Comparison of ENCODE assay signal across 9 cellular contexts in the genomic region with DNA sequence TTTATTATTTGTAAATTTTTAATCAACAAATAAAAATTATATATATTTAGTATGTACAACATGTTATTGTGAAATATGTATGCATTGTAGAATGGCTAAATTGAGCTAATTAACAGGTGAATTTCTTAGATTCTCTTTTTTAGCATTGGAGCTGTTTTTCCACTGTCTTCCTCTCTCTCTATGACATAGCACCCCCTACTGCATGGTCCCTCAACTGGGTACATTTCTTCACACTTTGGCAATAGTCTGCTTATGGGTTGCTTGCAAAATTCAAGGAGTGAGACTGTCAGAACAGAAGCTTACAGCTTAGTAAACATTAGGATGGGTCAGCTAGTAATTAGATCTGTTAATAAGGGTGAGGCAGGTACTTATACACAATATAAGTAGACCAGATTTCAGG.
DNase-seq lines count a peak whose midpoint lies in the region; ATAC-seq and TF ChIP-seq lines count a peak whose summit lies in the region.
"Had no signal": no experiment of that assay in that cellular context is flagged by ENCODE, and none has a peak within 500 bp of the region (broad histone marks: within the 10 kb centered on the region; RNA-seq: fewer than 3 reads in every experiment).

No MANE protein-coding gene starts in this region.

- intact Hi-C loops in OCI-LY7 (cut with micrococcal nuclease; ENCODE audit: unreplicated experiment) (no loop called here), testis (cut with DNase I; ENCODE audit: low total_unique reads) (no loop called here), gastrocnemius medialis (cut with DNase I; ENCODE audit: low total_unique reads) (no loop called here)

- ATAC-seq in gastrocnemius medialis, result no peak
- no peak for ATAC-seq in HG03342 (IDR thresholded peaks at IDR 0.05; ENCODE audit: unreplicated experiment)

- H3K9ac ChIP-seq in fibroblast of lung (ENCODE audit: insufficient read depth, low read length), result no peak overlapping the region

- no peak overlapping the region for H3K4me2 ChIP-seq in OCI-LY7 (ENCODE audit: low read length)
- H3K4me2 ChIP-seq in fibroblast of lung (ENCODE audit: extremely low read depth, insufficient read depth, low read length), result no peak overlapping the region

- H3K27ac ChIP-seq in OCI-LY7 (ENCODE audit: low read depth, low read length, poor library complexity, severe bottlenecking), result no peak overlapping the region
- H3K27ac ChIP-seq in fibroblast of lung (ENCODE audit: insufficient read depth, low read length), result no peak overlapping the region
- no peak overlapping the region for H3K27ac ChIP-seq in testis
- no peak overlapping the region for H3K27ac ChIP-seq in gastrocnemius medialis

- H3K36me3 ChIP-seq in OCI-LY7 (ENCODE audit: insufficient read depth, low read length), result no peaks in the 10 kb centered on the region
- no peaks in the 10 kb centered on the region for H3K36me3 ChIP-seq in fibroblast of lung (ENCODE audit: control insufficient read depth, insufficient read depth, low read length)
- no peaks in the 10 kb centered on the region for H3K36me3 ChIP-seq in testis (ENCODE audit: low read depth, missing control alignments)
- H3K36me3 ChIP-seq in gastrocnemius medialis, result no peaks in the 10 kb centered on the region

- H2AFZ ChIP-seq in OCI-LY7 (ENCODE audit: low read length), result no peak overlapping the region
- no peak overlapping the region for H2AFZ ChIP-seq in fibroblast of lung (ENCODE audit: low read length)

- H3K4me3 ChIP-seq in OCI-LY7 (ENCODE audit: low read depth, low read length, poor library complexity, severe bottlenecking), result no peak overlapping the region
- H3K4me3 ChIP-seq in fibroblast of lung (replicated peaks in 1 of 4; ENCODE audit: control extremely low read depth in 1 of 4, insufficient read depth in 1 of 4, low read depth in 3 of 4, low read length in 4 of 4), result no peak overlapping the region
- no peak overlapping the region for H3K4me3 ChIP-seq in testis
- H3K4me3 ChIP-seq in gastrocnemius medialis, result no peak overlapping the region

- DNase-seq in SIG-M5 treated with dmso at 0.1 percent for 504 hours (lab: John Stamatoyannopoulos, UW; ENCODE audit: unreplicated experiment) (peak; percentile 14), SIG-M5 (lab: John Stamatoyannopoulos, UW) (no peak), OCI-LY7 (ENCODE audit: low spot score) (no peak), fibroblast of lung (ENCODE audit: low read depth in 2 of 2) (peak; percentile 44 to 81), testis (peak; percentile 39), gastrocnemius medialis (no peak)
- no peak for DNase-seq in activated CD8-positive, alpha-beta memory T cell treated with anti-CD3 and anti-CD28 coated beads, Interleukin-2, amount 50 U/mL, for 4 hours
- DNase-seq: NCI-H510A treated with DMSO at 0.1 percent for 48 hours had no signal

- POLR2A ChIA-PET in OCI-LY7 (lab: Charles Lee), result no interaction called here

- TF ChIP-seq POLR2A in testis (IDR thresholded peaks at IDR 0.05), result no peak
- no peak for TF ChIP-seq POLR2A in gastrocnemius medialis (IDR thresholded peaks at IDR 0.05)

- TF ChIP-seq CTCF in OCI-LY7 (conservative IDR thresholded peaks at IDR 0.05; ENCODE audit: low read length) (0 out of 2 replicates have a peak, but pooled peaks have one; percentile 13), fibroblast of lung (conservative IDR thresholded peaks at IDR 0.05 in 1 of 2, IDR thresholded peaks at IDR 0.05 in 1 of 2; ENCODE audit: low read depth in 1 of 2, low read length in 2 of 2) (peak; percentile 36 to 84), testis (IDR thresholded peaks at IDR 0.05) (peak in 1 of 3 experiments; percentile 32), gastrocnemius medialis (IDR thresholded peaks at IDR 0.05 in 4 of 5, conservative IDR thresholded peaks at IDR 0.05 in 1 of 5) (no peak)

- H3K4me1 ChIP-seq in OCI-LY7 (ENCODE audit: insufficient read depth, low read length, poor library complexity, severe bottlenecking) (no peaks in the 10 kb centered on the region), fibroblast of lung (ENCODE audit: control insufficient read depth, extremely low read depth, insufficient read depth, low read length) (no peaks in the 10 kb centered on the region), testis (no peaks in the 10 kb centered on the region), gastrocnemius medialis (no peaks in the 10 kb centered on the region)

- in situ Hi-C loops in gastrocnemius medialis (cut with MboI; ENCODE audit: low sequenced_read_pairs in 4 of 4), result no loop called here

- H3K9me3 ChIP-seq in OCI-LY7 (ENCODE audit: low read length) (no peaks in the 10 kb centered on the region), fibroblast of lung (ENCODE audit: control insufficient read depth, insufficient read depth, low read depth, low read length) (no peaks in the 10 kb centered on the region), testis (no peaks in the 10 kb centered on the region), gastrocnemius medialis (no peaks in the 10 kb centered on the region)

- H4K20me1 ChIP-seq in OCI-LY7 (ENCODE audit: insufficient read depth, low read length) (no peaks in the 10 kb centered on the region), fibroblast of lung (ENCODE audit: control insufficient read depth, extremely low read depth, insufficient read depth, low read length) (no peaks in the 10 kb centered on the region)

- CTCF ChIA-PET in OCI-LY7 (lab: Charles Lee; ENCODE audit: unreplicated experiment), result no interaction called here

- H3K9me2 ChIP-seq in OCI-LY7 (ENCODE audit: insufficient read depth, low read length), result no peaks in the 10 kb centered on the region

- BruUV-seq in OCI-LY7 (replicated peaks; lab: Mats Ljungman, UMichigan), result no TSS peak

- H3K79me2 ChIP-seq in OCI-LY7 (ENCODE audit: insufficient read depth, low read depth, low read length) (no peaks in the 10 kb centered on the region), fibroblast of lung (ENCODE audit: control insufficient read depth, insufficient read depth, low read length) (no peaks in the 10 kb centered on the region)

- H3K27me3 ChIP-seq in fibroblast of lung (ENCODE audit: control insufficient read depth, insufficient read depth, low read length) (no peaks in the 10 kb centered on the region), testis (no peaks in the 10 kb centered on the region), gastrocnemius medialis (no peaks in the 10 kb centered on the region)

Comparison
In these comparisons a context has a peak if more than half of its experiments do, and no peak if none do; other contexts are left out.
1. DNase-seq: peak in SIG-M5 treated with dmso at 0.1 percent for 504 hours (single experiment), fibroblast of lung (2 of 2) and testis (single experiment); none in SIG-M5 (single experiment), OCI-LY7 (single experiment), activated CD8-positive, alpha-beta memory T cell treated with anti-CD3 and anti-CD28 coated beads, Interleukin-2, amount 50 U/mL, for 4 hours (single experiment) and gastrocnemius medialis (0 of 2).
2. CTCF ChIP-seq: peak in OCI-LY7 (single experiment) and fibroblast of lung (2 of 2); none in gastrocnemius medialis (0 of 5).